ENCODE assay signal across 8 cellular contexts in genomic region chr1:234612352-234613127, GRCh38. TPM values are rescaled to one million over a fixed set of nuclear protein-coding genes. Genes with fewer than 3 reads are reported as not detected.
DNase-seq lines count a peak whose midpoint lies in the region; ATAC-seq and TF ChIP-seq lines count a peak whose summit lies in the region.

No MANE protein-coding gene starts in this region.

- TF ChIP-seq POLR2A in GM18526 (IDR thresholded peaks at IDR 0.05; ENCODE audit: extremely low read depth, insufficient read length), result peak; percentile 61

- no peaks in the 10 kb centered on the region for H3K27me3 Mint-ChIP-seq in central memory CD8-positive, alpha-beta T cell

- in situ Hi-C loops in ACHN (cut with HindIII; ENCODE audit: low pct_ligation_motif_present, low pct_unique_long_range_greater_than_20kb, low sequenced_read_pairs), result no loop called here

- no peaks in the 10 kb centered on the region for H3K9me3 Mint-ChIP-seq in central memory CD8-positive, alpha-beta T cell

- H3K36me3 Mint-ChIP-seq in central memory CD8-positive, alpha-beta T cell (ENCODE audit: insufficient read depth), result peaks cover 35% of the 10 kb centered on the region

- peak overlapping the region; percentile 88 for H3K4me3 Mint-ChIP-seq in central memory CD8-positive, alpha-beta T cell

- intact Hi-C loops in left colon (cut with DNase I, micrococcal nuclease), result loop anchor here in 1 of 2 donors (5.0 kb wide), 1 partner anchor 105 kb away; no protein-coding TSS in a partner anchor

- peak overlapping the region; percentile 99 for H3K27ac Mint-ChIP-seq in central memory CD8-positive, alpha-beta T cell (ENCODE audit: low read depth)

- DNase-seq in ACHN, result peak; percentile 97
- DNase-seq in NCI-H2227 treated with DMSO at 0.1 percent for 48 hours (lab: John Stamatoyannopoulos, UW), result peak; percentile 96
- peak; percentile 44 to 57 for DNase-seq in central memory CD8-positive, alpha-beta T cell (ENCODE audit: low spot score in 2 of 2)
- peak; percentile 91 to 98 for DNase-seq in left colon
- peak; percentile 38 to 65 for DNase-seq in stimulated activated CD4-positive, alpha-beta T cell treated with anti-CD3 and anti-CD28 coated beads, Interleukin-15, amount 100 ng/mL, for 48 hours (ENCODE audit: low read depth in 2 of 2)

- peaks cover 50% of the 10 kb centered on the region for H3K4me1 Mint-ChIP-seq in central memory CD8-positive, alpha-beta T cell

- ATAC-seq in HG03159 (IDR thresholded peaks at IDR 0.05; ENCODE audit: unreplicated experiment) (peak; percentile 29), left colon (peak; percentile 53)
- ATAC-seq in central memory CD8-positive, alpha-beta T cell (replicated peaks; ENCODE audit: extremely low read depth, poor library complexity, severe bottlenecking), result peak; percentile 7

- peak overlapping the region; percentile 45 for H3K4me3 ChIP-seq in WI38 (ENCODE audit: low read depth, low read length)

- no peak for TF ChIP-seq CTCF in WI38 (IDR thresholded peaks at IDR 0.05; ENCODE audit: low read depth, low read length)

RNA-seq across cellular contexts. Expression of gene IRF2BP2, which starts 2.6 kb away (rescaled TPM):
- total RNA-seq in left colon, result 100 to 1,000 TPM; 176 TPM

Comparison
In these comparisons a context has a peak if more than half of its experiments do, and no peak if none do; other contexts are left out.
1. Peak in every context shown above with its lines: DNase-seq, ATAC-seq and H3K4me3 ChIP-seq.